9 cellular contexts compared by ENCODE assay signal in genomic region chr14:91387996-91388395, GRCh38. TPM values are rescaled to one million over a fixed set of nuclear protein-coding genes. Genes with fewer than 3 reads are reported as not detected.
DNase-seq lines count a peak whose midpoint lies in the region; ATAC-seq and TF ChIP-seq lines count a peak whose summit lies in the region.
"Had no signal": no experiment of that assay in that cellular context is flagged by ENCODE, and none has a peak within 500 bp of the region (broad histone marks: within the 10 kb centered on the region; RNA-seq: fewer than 3 reads in every experiment).

No MANE protein-coding gene starts in this region.

- POLR2A ChIA-PET in OCI-LY7 (lab: Charles Lee) = interaction anchor here (0.7 to 3.2 kb wide), 5 partner anchors 11 to 43 kb away, joined by 3 to 16 read pairs (median 5); no protein-coding TSS in a partner anchor

- H3K27ac ChIP-seq in OCI-LY7 (ENCODE audit: low read depth, low read length, poor library complexity, severe bottlenecking) (no peak overlapping the region), duodenal mucosa (ENCODE audit: low read depth, low read length) (peak overlapping the region; percentile 28), sigmoid colon (peak overlapping the region in 3 of 4 donors; percentile 27 to 50 (median 45))
- H3K27ac ChIP-seq: coronary artery had no signal

- H3K9me2 ChIP-seq in OCI-LY7 (ENCODE audit: insufficient read depth, low read length) = no peaks in the 10 kb centered on the region

- TF ChIP-seq POLR2A in sigmoid colon (IDR thresholded peaks at IDR 0.05) = no peak

- H3K4me2 ChIP-seq in OCI-LY7 (ENCODE audit: low read length) = peak overlapping the region; percentile 57; the same call in 1 of the 2 replicates

- no peak for ATAC-seq in HG03175 (IDR thresholded peaks at IDR 0.05; ENCODE audit: unreplicated experiment)
- ATAC-seq in GM21447 (IDR thresholded peaks at IDR 0.05; ENCODE audit: unreplicated experiment) = no peak

- TF ChIP-seq CTCF in OCI-LY7 (conservative IDR thresholded peaks at IDR 0.05; ENCODE audit: low read length) (no peak), sigmoid colon (IDR thresholded peaks at IDR 0.05) (no peak)

- H3K9me3 ChIP-seq in OCI-LY7 (ENCODE audit: low read length) (no peaks in the 10 kb centered on the region), duodenal mucosa (ENCODE audit: control insufficient read depth in 1 of 2, low read length in 2 of 2) (no peaks in the 10 kb centered on the region), sigmoid colon (no peaks in the 10 kb centered on the region)

- no peaks in the 10 kb centered on the region for H3K27me3 ChIP-seq in duodenal mucosa (ENCODE audit: control insufficient read depth in 1 of 2, insufficient read depth in 2 of 2, low read length in 2 of 2)
- H3K27me3 ChIP-seq in sigmoid colon = no peaks in the 10 kb centered on the region

- H3K36me3 ChIP-seq in OCI-LY7 (ENCODE audit: insufficient read depth, low read length) (peaks cover 75% of the 10 kb centered on the region), duodenal mucosa (ENCODE audit: control insufficient read depth in 1 of 2, insufficient read depth in 2 of 2, low read length in 2 of 2) (peaks cover 0 to 2% of the 10 kb centered on the region in 2 donors), sigmoid colon (no peaks in the 10 kb centered on the region)

- no peak overlapping the region for H3K9ac ChIP-seq in duodenal mucosa (ENCODE audit: low read depth in 1 of 2, low read length in 2 of 2)

- H2AFZ ChIP-seq in OCI-LY7 (ENCODE audit: low read length) = no peak overlapping the region

- TF ChIP-seq EP300 in sigmoid colon (IDR thresholded peaks at IDR 0.05) = no peak

- DNase-seq in NCI-H82 (lab: John Stamatoyannopoulos, UW) = peak; percentile 63
- DNase-seq in NCI-H82 treated with DMSO at 0.1 percent for 48 hours (lab: John Stamatoyannopoulos, UW; ENCODE audit: unreplicated experiment) = no peak
- no peak for DNase-seq in OCI-LY7 (ENCODE audit: low spot score)
- no peak for DNase-seq in sigmoid colon
- no peak for DNase-seq in 8988T

- peaks cover 100% of the 10 kb centered on the region for H3K79me2 ChIP-seq in OCI-LY7 (ENCODE audit: insufficient read depth, low read depth, low read length)

- BruUV-seq in OCI-LY7 (replicated peaks; lab: Mats Ljungman, UMichigan) = no TSS peak

- 86% methylated on average over 11 of the region's 11 CpGs for WGBS in sigmoid colon, 2 donors

- intact Hi-C loops in OCI-LY7 (cut with micrococcal nuclease; ENCODE audit: unreplicated experiment) (no loop called here), sigmoid colon (cut with DNase I) (no loop called here)

- H3K4me1 ChIP-seq in OCI-LY7 (ENCODE audit: insufficient read depth, low read length, poor library complexity, severe bottlenecking) (peaks cover 96% of the 10 kb centered on the region), duodenal mucosa (ENCODE audit: control insufficient read depth in 1 of 2, insufficient read depth in 2 of 2, low read length in 2 of 2) (peaks cover 41 to 44% of the 10 kb centered on the region in 2 donors), sigmoid colon (peaks cover 0 to 11% (median 6%) of the 10 kb centered on the region in 4 donors)

- CTCF ChIA-PET in OCI-LY7 (lab: Charles Lee; ENCODE audit: unreplicated experiment) = interaction anchor here (1.1 kb wide), 1 partner anchor 23 kb away, joined by 3 read pairs; no protein-coding TSS in a partner anchor

- no peak overlapping the region for H3K4me3 ChIP-seq in OCI-LY7 (ENCODE audit: low read depth, low read length, poor library complexity, severe bottlenecking)
- H3K4me3 ChIP-seq in duodenal mucosa (ENCODE audit: low read depth in 1 of 2, low read length in 2 of 2) = no peak overlapping the region
- no peak overlapping the region for H3K4me3 ChIP-seq in sigmoid colon
- H3K4me3 ChIP-seq: coronary artery had no signal

- peaks cover 49% of the 10 kb centered on the region for H4K20me1 ChIP-seq in OCI-LY7 (ENCODE audit: insufficient read depth, low read length)

RNA-seq across cellular contexts. Expression of gene CCDC88C, which starts 29.6 kb away (rescaled TPM):
- 89.3 and 137 TPM in 2 replicates for total RNA-seq in OCI-LY7 (2014; rRNA removed; shearing (Covaris generic))
- total RNA-seq in OCI-LY7 (2022) (253 and 262 TPM in 2 replicates), sigmoid colon (1 to 10 TPM in 3 of 4 donors, under 1 TPM in 1; 0.95 to 3.9 (median 1.4) TPM)
- 10 to 100 TPM; 14.4 to 45.7 (median 21.0) TPM for polyA plus RNA-seq in sigmoid colon

Comparison
In these comparisons a context has a peak if more than half of its experiments do, and no peak if none do; other contexts are left out.
1. RNA of gene CCDC88C, which starts 29.6 kb away (total RNA-seq): 89.3 to 262 TPM in OCI-LY7; 0.95 to 3.9 TPM in sigmoid colon; every median in the first group is over 10 times any median in the second.